ENCODE assay signal across 19 cellular contexts in genomic region chr3:57110797-57111196, GRCh38. TPM values are rescaled to one million over a fixed set of nuclear protein-coding genes. Genes with fewer than 3 reads are reported as not detected.
DNase-seq lines count a peak whose midpoint lies in the region; ATAC-seq and TF ChIP-seq lines count a peak whose summit lies in the region.
"Had no signal": no experiment of that assay in that cellular context is flagged by ENCODE, and none has a peak within 500 bp of the region (broad histone marks: within the 10 kb centered on the region; RNA-seq: fewer than 3 reads in every experiment).

No MANE protein-coding gene starts in this region.

- ATAC-seq in CD4-positive, alpha-beta T cell (ENCODE audit: poor library complexity), result no peak
- ATAC-seq in GM21529 (IDR thresholded peaks at IDR 0.05; ENCODE audit: unreplicated experiment), result no peak
- ATAC-seq: activated naive CD4-positive, alpha-beta T cell treated with anti-CD3 and anti-CD28 coated beads, Interleukin-2, amount 50 U/mL, for 72 hours; HepG2; left ventricle myocardium superior had no signal

- no peaks in the 10 kb centered on the region for H3K36me3 Mint-ChIP-seq in CD4-positive, alpha-beta T cell (ENCODE audit: low read depth)
- H3K36me3 Mint-ChIP-seq: activated naive CD4-positive, alpha-beta T cell treated with anti-CD3 and anti-CD28 coated beads, Interleukin-2, amount 50 U/mL, for 72 hours had no signal

- H3K4me1 ChIP-seq in iPS-18a (ENCODE audit: control insufficient read depth, low read depth, low read length), result peaks cover 33% of the 10 kb centered on the region
- H3K4me1 ChIP-seq: breast epithelium, SJSA1 had no signal

- POLR2A ChIA-PET in CD4-positive, alpha-beta T cell (lab: Charles Lee), result interaction anchor here (0.8 kb wide), 1 partner anchor 20 kb away, joined by 3 read pairs; no protein-coding TSS in a partner anchor

- peaks cover 34% of the 10 kb centered on the region for H3K36me3 ChIP-seq in iPS-18a (ENCODE audit: control insufficient read depth, low read depth, low read length)
- H3K36me3 ChIP-seq: breast epithelium, SJSA1 had no signal

- peaks cover 11% of the 10 kb centered on the region for H3K27me3 Mint-ChIP-seq in CD4-positive, alpha-beta T cell

- H3K4me3 Mint-ChIP-seq in CD4-positive, alpha-beta T cell, result no peak overlapping the region
- H3K4me3 Mint-ChIP-seq: activated CD4-positive, alpha-beta T cell treated with anti-CD3 and anti-CD28 coated beads, Interleukin-2, amount 10 ng/mL, durations not matched to agents 7 days and 5 days had no signal

- no peaks in the 10 kb centered on the region for H3K9me3 Mint-ChIP-seq in CD4-positive, alpha-beta T cell
- H3K9me3 Mint-ChIP-seq: activated CD4-positive, alpha-beta T cell treated with anti-CD3 and anti-CD28 coated beads, Interleukin-2, amount 10 ng/mL, durations not matched to agents 7 days and 5 days; activated naive CD4-positive, alpha-beta T cell treated with anti-CD3 and anti-CD28 coated beads, Interleukin-2, amount 50 U/mL, for 72 hours had no signal

- intact Hi-C loops in CD4-positive, alpha-beta T cell (cut with DNase I, micrococcal nuclease), result no loop called here

- peak; percentile 27 for DNase-seq in DMS153 (lab: John Stamatoyannopoulos, UW)
- DNase-seq in NCI-H1105 treated with DMSO at 0.1 percent for 48 hours (lab: John Stamatoyannopoulos, UW), result peak; percentile 71
- peak; percentile 70 for DNase-seq in NCI-H69 (lab: John Stamatoyannopoulos, UW)
- DNase-seq in CD4-positive, alpha-beta T cell, result no peak
- no peak for DNase-seq in SKM-1 (lab: John Stamatoyannopoulos, UW; ENCODE audit: unreplicated experiment)
- DNase-seq in A172 (ENCODE audit: low spot score), result no peak
- DNase-seq: activated CD4-positive, alpha-beta T cell treated with anti-CD3 and anti-CD28 coated beads, Interleukin-2, amount 10 ng/mL, durations not matched to agents 7 days and 5 days; activated T-cell treated with anti-CD3 and anti-CD28 coated beads, Interleukin-2, amount 50 U/mL, for 1 hour; Calu3; effector CD8-positive, alpha-beta T cell; left ventricle myocardium superior; MV-4-11; stimulated activated CD4-positive, alpha-beta T cell treated with anti-CD3 and anti-CD28 coated beads, Interleukin-1b, Interleukin-23, amount 100 ng/mL, for 48 hours had no signal

- CTCF ChIA-PET in CD4-positive, alpha-beta T cell (lab: Charles Lee), result interaction anchor here (1.1 kb wide), 1 partner anchor 11 kb away, joined by 3 read pairs; no protein-coding TSS in a partner anchor

- no peak for TF ChIP-seq CTCF in CD4-positive, alpha-beta T cell (IDR thresholded peaks at IDR 0.05)

- no peak overlapping the region for H3K27ac ChIP-seq in iPS-18a (ENCODE audit: low read length)
- no peak overlapping the region for H3K27ac ChIP-seq in CD4-positive, alpha-beta T cell (ENCODE audit: low read depth, low read length)
- H3K27ac ChIP-seq: SJSA1 had no signal

- no peak overlapping the region for H3K9ac ChIP-seq in iPS-18a (ENCODE audit: low read length)

- H3K9me3 ChIP-seq in iPS-18a (ENCODE audit: control insufficient read depth, low read depth, low read length), result no peaks in the 10 kb centered on the region
- H3K9me3 ChIP-seq in CD4-positive, alpha-beta T cell (ENCODE audit: control insufficient read depth, low read length), result no peaks in the 10 kb centered on the region
- H3K9me3 ChIP-seq: breast epithelium, SJSA1 had no signal

- no peak overlapping the region for H3K27ac Mint-ChIP-seq in CD4-positive, alpha-beta T cell
- H3K27ac Mint-ChIP-seq: activated CD4-positive, alpha-beta T cell treated with anti-CD3 and anti-CD28 coated beads, Interleukin-2, amount 10 ng/mL, durations not matched to agents 7 days and 5 days; activated naive CD4-positive, alpha-beta T cell treated with anti-CD3 and anti-CD28 coated beads, Interleukin-2, amount 50 U/mL, for 72 hours had no signal

- H3K27me3 ChIP-seq in iPS-18a (ENCODE audit: control insufficient read depth, insufficient read depth, low read length), result no peaks in the 10 kb centered on the region
- no peaks in the 10 kb centered on the region for H3K27me3 ChIP-seq in CD4-positive, alpha-beta T cell (ENCODE audit: control insufficient read depth, insufficient read depth, low read length)
- H3K27me3 ChIP-seq: breast epithelium, SJSA1 had no signal

- peak overlapping the region; percentile 5 for H3K4me3 ChIP-seq in iPS-18a (ENCODE audit: low read length)
- H3K4me3 ChIP-seq: breast epithelium, SJSA1 had no signal

- no peaks in the 10 kb centered on the region for H3K4me1 Mint-ChIP-seq in CD4-positive, alpha-beta T cell (ENCODE audit: low read depth)

RNA-seq across cellular contexts. Expression of gene SPATA12, which starts 50.3 kb away (rescaled TPM):
- total RNA-seq in CD4-positive, alpha-beta T cell, result not detected
- total RNA-seq in A172 (2014; rRNA removed; shearing (Covaris generic)), result 0.47 and 1.9 TPM in 2 replicates
- total RNA-seq: activated CD4-positive, alpha-beta T cell treated with anti-CD3 and anti-CD28 coated beads, Interleukin-2, amount 10 ng/mL, durations not matched to agents 7 days and 5 days; activated naive CD4-positive, alpha-beta T cell treated with anti-CD3 and anti-CD28 coated beads, Interleukin-2, amount 50 U/mL, for 72 hours; left ventricle myocardium superior; SJSA1 had no signal

RNA-seq across cellular contexts. Expression of gene IL17RD, which starts 54.4 kb away (rescaled TPM):
- total RNA-seq in CD4-positive, alpha-beta T cell, result not detected
- total RNA-seq in A172 (2014; rRNA removed; shearing (Covaris generic)), result 1.5 TPM in 2 replicates
- total RNA-seq: activated CD4-positive, alpha-beta T cell treated with anti-CD3 and anti-CD28 coated beads, Interleukin-2, amount 10 ng/mL, durations not matched to agents 7 days and 5 days; SJSA1 had no signal

Comparison
In these comparisons a context has a peak if more than half of its experiments do, and no peak if none do; other contexts are left out.
1. DNase-seq: peak in DMS153 (single experiment), NCI-H1105 treated with DMSO at 0.1 percent for 48 hours (single experiment) and NCI-H69 (single experiment); none in CD4-positive, alpha-beta T cell (0 of 10), SKM-1 (single experiment) and A172 (single experiment).